Comparison of ENCODE assay signal across 2 cellular contexts in the genomic region with DNA sequence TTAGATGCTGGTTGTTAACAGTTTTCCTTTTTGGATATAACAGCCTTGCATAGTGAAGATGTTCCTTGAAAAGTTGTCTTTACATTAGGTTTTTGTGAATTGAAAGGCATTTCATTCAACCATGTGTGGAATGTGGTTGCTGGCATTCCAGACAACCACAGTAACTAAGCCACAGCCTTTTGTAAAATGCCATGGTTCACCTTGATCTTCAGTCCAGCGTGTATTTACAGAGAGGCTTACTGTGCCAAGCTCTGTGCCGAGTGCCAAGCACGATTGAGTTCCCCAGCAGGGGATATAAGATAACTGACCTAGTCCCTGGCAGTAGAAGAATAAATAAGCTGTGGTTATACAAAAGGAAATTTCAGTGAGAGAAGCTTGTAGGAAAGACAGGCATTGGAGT.
TF ChIP-seq lines count a peak whose summit lies in the region.

No MANE protein-coding gene starts in this region.

TF ChIP-seq in GM23338, 12 proteins besides CTCF, POLR2A, EP300 and RAD21:
- TF ChIP-seq ZNF462 (CRISPR knock-in tag; IDR thresholded peaks at IDR 0.05) (no peak), STAT1 (IDR thresholded peaks at IDR 0.05; ENCODE audit: unreplicated experiment) (no peak), JUNB (IDR thresholded peaks at IDR 0.05; ENCODE audit: unreplicated experiment) (no peak)

TF ChIP-seq in WTC11, 78 proteins besides CTCF, POLR2A, EP300 and RAD21 (continued from another document):
- TF ChIP-seq ARID4B (CRISPR knock-in tag; IDR thresholded peaks at IDR 0.05; ENCODE audit: borderline replicate concordance) (no peak), TEAD1 (CRISPR knock-in tag; IDR thresholded peaks at IDR 0.05) (no peak), EMX1 (CRISPR knock-in tag; IDR thresholded peaks at IDR 0.05) (no peak), AR (CRISPR knock-in tag; IDR thresholded peaks at IDR 0.05) (no peak), AFF4 (CRISPR knock-in tag; IDR thresholded peaks at IDR 0.05; ENCODE audit: borderline replicate concordance) (no peak), ATF1 (CRISPR knock-in tag; IDR thresholded peaks at IDR 0.05) (no peak), ZNF281 (CRISPR knock-in tag; IDR thresholded peaks at IDR 0.05) (no peak), ZNF416 (CRISPR knock-in tag; IDR thresholded peaks at IDR 0.05) (no peak), GRHL2 (CRISPR knock-in tag; IDR thresholded peaks at IDR 0.05; ENCODE audit: insufficient replicate concordance, severe bottlenecking) (no peak), ZNF219 (CRISPR knock-in tag; IDR thresholded peaks at IDR 0.05; ENCODE audit: borderline replicate concordance) (no peak), KAT7 (CRISPR knock-in tag; IDR thresholded peaks at IDR 0.05; ENCODE audit: borderline replicate concordance) (no peak)
- TF ChIP-seq, protein P1, sequence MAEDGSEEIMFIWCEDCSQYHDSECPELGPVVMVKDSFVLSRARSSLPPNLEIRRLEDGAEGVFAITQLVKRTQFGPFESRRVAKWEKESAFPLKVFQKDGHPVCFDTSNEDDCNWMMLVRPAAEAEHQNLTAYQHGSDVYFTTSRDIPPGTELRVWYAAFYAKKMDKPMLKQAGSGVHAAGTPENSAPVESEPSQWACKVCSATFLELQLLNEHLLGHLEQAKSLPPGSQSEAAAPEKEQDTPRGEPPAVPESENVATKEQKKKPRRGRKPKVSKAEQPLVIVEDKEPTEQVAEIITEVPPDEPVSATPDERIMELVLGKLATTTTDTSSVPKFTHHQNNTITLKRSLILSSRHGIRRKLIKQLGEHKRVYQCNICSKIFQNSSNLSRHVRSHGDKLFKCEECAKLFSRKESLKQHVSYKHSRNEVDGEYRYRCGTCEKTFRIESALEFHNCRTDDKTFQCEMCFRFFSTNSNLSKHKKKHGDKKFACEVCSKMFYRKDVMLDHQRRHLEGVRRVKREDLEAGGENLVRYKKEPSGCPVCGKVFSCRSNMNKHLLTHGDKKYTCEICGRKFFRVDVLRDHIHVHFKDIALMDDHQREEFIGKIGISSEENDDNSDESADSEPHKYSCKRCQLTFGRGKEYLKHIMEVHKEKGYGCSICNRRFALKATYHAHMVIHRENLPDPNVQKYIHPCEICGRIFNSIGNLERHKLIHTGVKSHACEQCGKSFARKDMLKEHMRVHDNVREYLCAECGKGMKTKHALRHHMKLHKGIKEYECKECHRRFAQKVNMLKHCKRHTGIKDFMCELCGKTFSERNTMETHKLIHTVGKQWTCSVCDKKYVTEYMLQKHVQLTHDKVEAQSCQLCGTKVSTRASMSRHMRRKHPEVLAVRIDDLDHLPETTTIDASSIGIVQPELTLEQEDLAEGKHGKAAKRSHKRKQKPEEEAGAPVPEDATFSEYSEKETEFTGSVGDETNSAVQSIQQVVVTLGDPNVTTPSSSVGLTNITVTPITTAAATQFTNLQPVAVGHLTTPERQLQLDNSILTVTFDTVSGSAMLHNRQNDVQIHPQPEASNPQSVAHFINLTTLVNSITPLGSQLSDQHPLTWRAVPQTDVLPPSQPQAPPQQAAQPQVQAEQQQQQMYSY (CRISPR knock-in tag; IDR thresholded peaks at IDR 0.05): no peak
- TF ChIP-seq, protein P2, sequence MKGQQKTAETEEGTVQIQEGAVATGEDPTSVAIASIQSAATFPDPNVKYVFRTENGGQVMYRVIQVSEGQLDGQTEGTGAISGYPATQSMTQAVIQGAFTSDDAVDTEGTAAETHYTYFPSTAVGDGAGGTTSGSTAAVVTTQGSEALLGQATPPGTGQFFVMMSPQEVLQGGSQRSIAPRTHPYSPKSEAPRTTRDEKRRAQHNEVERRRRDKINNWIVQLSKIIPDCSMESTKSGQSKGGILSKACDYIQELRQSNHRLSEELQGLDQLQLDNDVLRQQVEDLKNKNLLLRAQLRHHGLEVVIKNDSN (CRISPR knock-in tag; IDR thresholded peaks at IDR 0.05): no peak
- TF ChIP-seq, protein P3, sequence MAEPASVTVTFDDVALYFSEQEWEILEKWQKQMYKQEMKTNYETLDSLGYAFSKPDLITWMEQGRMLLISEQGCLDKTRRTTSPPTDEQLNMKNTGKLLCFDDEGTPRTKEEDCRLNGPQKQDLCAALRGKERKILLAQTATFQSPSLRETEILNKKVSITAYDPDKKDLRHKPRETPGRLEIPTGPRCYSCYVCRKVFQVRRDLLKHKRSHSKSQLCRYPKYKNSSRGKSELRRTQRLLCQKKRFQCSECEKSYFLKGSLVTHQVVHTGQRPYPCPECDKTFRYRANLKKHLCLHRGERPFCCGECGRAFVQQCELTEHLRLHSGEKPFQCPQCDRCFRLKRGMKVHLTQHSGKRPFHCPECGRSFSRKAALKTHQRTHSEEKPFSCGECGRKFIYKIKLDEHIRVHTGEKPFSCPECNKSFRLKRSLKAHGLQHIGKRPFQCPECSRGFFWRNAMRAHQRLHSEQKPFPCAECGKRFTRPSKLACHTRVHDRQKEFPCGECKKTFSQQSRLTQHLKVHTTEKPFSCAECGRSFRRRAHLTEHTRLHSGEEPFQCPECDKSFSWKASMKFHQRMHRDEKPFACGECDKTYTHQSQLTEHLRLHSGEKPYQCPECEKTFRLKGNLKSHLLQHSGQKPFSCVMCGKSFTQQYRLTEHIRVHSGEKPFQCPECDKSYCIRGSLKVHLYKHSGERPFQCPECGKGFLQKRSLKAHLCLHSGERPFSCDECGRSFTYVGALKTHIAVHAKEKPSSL (CRISPR knock-in tag; conservative IDR thresholded peaks at IDR 0.05): no peak
